9 cellular contexts compared by ENCODE assay signal in the genomic region with DNA sequence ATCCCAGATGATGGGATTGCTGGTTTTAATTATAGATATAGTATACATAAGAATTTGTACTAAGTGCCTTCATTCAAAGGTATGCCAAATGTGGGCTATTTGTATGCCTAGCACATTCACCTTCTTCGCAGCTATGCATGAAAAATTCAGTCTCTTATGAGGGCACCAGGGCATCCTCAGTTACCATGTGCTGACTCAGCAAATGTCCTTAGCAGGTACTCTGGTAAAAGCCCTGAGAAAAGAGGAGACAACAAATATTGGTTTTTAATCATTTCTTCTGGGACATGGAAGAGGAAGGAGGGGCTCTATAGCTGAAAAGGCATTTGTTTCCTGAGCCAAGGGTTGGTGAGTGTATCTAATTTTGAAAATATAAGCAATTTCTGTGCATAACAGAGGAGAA.
"Had no signal": no experiment of that assay in that cellular context is flagged by ENCODE, and none has a peak within 500 bp of the region (broad histone marks: within the 10 kb centered on the region; RNA-seq: fewer than 3 reads in every experiment).

No MANE protein-coding gene starts in this region.

- H2AFZ ChIP-seq: GM23248 had no signal

- DNase-seq: GM23248, GOT3, H9, HCEC 1CT, Karpas-422, KBM-7 had no signal

- H3K27ac ChIP-seq: GM23248, KMS-11 had no signal

- FAIRE-seq: H54, HTR-8/SVneo had no signal

- H3K4me2 ChIP-seq: KMS-11 had no signal

- H3K9ac ChIP-seq: GM23248, KMS-11 had no signal

- H3K4me3 ChIP-seq: GM23248 had no signal
